In the genomic region with DNA sequence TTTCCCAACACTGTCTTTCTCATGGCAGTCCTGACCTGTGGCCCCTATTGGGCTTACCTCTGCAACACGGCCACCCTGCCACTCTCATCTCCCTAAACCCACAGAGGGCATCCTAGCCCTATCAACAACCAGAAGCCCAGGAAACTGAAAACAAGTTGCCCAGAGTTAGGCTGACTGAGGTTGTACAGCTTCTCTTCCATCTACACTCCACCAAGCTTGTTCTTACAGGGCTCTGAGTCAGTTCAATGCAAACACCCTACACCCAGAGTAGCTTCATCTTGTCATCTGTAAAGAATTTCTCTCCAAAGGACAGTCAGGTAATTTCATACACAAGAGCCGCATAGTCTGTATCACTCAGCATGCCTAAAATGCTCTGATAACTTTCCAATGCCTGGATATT, we compare ENCODE assay signal across 1 cellular context.
TF ChIP-seq lines count a peak whose summit lies in the region.

No MANE protein-coding gene starts in this region.

TF ChIP-seq in GM12878, 131 proteins besides CTCF, POLR2A, EP300 and RAD21 (continued from another document):
- TF ChIP-seq, protein P1, sequence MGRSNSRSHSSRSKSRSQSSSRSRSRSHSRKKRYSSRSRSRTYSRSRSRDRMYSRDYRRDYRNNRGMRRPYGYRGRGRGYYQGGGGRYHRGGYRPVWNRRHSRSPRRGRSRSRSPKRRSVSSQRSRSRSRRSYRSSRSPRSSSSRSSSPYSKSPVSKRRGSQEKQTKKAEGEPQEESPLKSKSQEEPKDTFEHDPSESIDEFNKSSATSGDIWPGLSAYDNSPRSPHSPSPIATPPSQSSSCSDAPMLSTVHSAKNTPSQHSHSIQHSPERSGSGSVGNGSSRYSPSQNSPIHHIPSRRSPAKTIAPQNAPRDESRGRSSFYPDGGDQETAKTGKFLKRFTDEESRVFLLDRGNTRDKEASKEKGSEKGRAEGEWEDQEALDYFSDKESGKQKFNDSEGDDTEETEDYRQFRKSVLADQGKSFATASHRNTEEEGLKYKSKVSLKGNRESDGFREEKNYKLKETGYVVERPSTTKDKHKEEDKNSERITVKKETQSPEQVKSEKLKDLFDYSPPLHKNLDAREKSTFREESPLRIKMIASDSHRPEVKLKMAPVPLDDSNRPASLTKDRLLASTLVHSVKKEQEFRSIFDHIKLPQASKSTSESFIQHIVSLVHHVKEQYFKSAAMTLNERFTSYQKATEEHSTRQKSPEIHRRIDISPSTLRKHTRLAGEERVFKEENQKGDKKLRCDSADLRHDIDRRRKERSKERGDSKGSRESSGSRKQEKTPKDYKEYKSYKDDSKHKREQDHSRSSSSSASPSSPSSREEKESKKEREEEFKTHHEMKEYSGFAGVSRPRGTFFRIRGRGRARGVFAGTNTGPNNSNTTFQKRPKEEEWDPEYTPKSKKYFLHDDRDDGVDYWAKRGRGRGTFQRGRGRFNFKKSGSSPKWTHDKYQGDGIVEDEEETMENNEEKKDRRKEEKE (IDR thresholded peaks at IDR 0.05), result no peak
- TF ChIP-seq POLR2AphosphoS2 (IDR thresholded peaks at IDR 0.05; ENCODE audit: low read depth, low read length), result no peak
- no peak for TF ChIP-seq PAX8 (IDR thresholded peaks at IDR 0.05)
- no peak for TF ChIP-seq WRNIP1 (IDR thresholded peaks at IDR 0.05; ENCODE audit: borderline replicate concordance, low read depth, low read length)
